Comparison of ENCODE assay signal across 12 cellular contexts in the genomic region with DNA sequence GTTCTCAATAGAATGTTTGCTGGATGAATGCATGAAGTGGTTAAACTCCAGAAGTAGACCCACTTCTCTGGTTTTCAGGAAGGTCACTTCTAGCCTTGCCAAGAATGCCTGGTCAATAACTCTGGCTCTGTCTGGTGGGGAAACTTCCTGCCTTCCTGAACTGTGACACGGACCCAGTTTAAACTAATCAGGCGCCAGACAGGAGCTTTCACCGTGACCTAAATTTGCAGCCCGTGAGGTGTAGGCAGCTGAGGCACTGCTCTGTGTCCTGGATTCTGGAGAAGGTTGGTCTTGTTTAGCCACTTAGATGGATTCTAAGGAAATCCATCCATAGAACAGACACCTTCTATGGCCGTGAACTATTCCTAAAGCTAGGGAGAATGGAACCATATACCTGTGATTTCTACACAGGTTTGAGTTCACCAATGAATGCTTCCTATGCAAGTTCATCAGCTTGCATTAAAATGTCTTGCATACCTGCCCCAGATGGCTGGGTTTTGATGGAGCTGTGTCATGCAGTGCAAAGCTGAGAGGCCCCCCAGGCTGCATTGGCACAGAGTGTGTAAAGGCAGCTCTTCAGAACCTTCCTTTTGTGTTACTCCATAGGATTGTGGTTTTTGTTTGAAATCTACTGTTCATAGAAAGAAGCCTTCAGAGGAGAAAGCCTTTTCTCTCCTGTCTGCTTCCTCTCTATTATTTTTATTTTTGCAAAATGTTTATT.
DNase-seq lines count a peak whose midpoint lies in the region; ATAC-seq and TF ChIP-seq lines count a peak whose summit lies in the region.
"Had no signal": no experiment of that assay in that cellular context is flagged by ENCODE, and none has a peak within 500 bp of the region (broad histone marks: within the 10 kb centered on the region; RNA-seq: fewer than 3 reads in every experiment).

No MANE protein-coding gene starts in this region.

- DNase-seq in NK-92 treated with Interleukin-12 subunit alpha and Interleukin-12 subunit beta, amount 100 ng/mL, for 24 hours (lab: John Stamatoyannopoulos, UW) = peak; percentile 15
- DNase-seq in NK-92 (lab: John Stamatoyannopoulos, UW; ENCODE audit: unreplicated experiment) = no peak
- DNase-seq in NB4 (ENCODE audit: low read depth) = peak; percentile 77
- DNase-seq in central memory CD8-positive, alpha-beta T cell (ENCODE audit: low spot score in 2 of 2) = no peak
- DNase-seq in NCI-H1436 treated with DMSO at 0.1 percent for 48 hours (lab: John Stamatoyannopoulos, UW) = no peak
- DNase-seq in GOT3 (lab: John Stamatoyannopoulos, UW) = no peak
- DNase-seq: foreskin fibroblast, left cardiac atrium, NCI-H524 had no signal

- no peaks in the 10 kb centered on the region for H3K9me3 Mint-ChIP-seq in central memory CD8-positive, alpha-beta T cell

- H3K36me3 Mint-ChIP-seq in central memory CD8-positive, alpha-beta T cell (ENCODE audit: insufficient read depth) = peaks cover 16% of the 10 kb centered on the region

- ATAC-seq in central memory CD8-positive, alpha-beta T cell (replicated peaks; ENCODE audit: extremely low read depth, poor library complexity, severe bottlenecking) = no peak
- no peak for ATAC-seq in HG03135 (IDR thresholded peaks at IDR 0.05; ENCODE audit: unreplicated experiment)
- ATAC-seq: left cardiac atrium had no signal

- H3K4me3 ChIP-seq in NB4 (ENCODE audit: low read depth, low read length) (peak overlapping the region; percentile 88), rectal smooth muscle tissue (ENCODE audit: low read length) (peak overlapping the region; percentile 4)
- H3K4me3 ChIP-seq: tibial nerve had no signal

- no peaks in the 10 kb centered on the region for H3K27me3 Mint-ChIP-seq in central memory CD8-positive, alpha-beta T cell

- no peak overlapping the region for H3K27ac ChIP-seq in rectal smooth muscle tissue (ENCODE audit: low read depth, low read length)
- H3K27ac ChIP-seq: tibial nerve had no signal

- H3K27ac Mint-ChIP-seq in central memory CD8-positive, alpha-beta T cell (ENCODE audit: low read depth) = peak overlapping the region; percentile 96

- peaks cover 2% of the 10 kb centered on the region for H3K4me1 ChIP-seq in rectal smooth muscle tissue (ENCODE audit: control insufficient read depth, insufficient read depth, low read length)

- no peak overlapping the region for H3K9ac ChIP-seq in rectal smooth muscle tissue (ENCODE audit: low read length)

- peak; percentile 19 for TF ChIP-seq POLR2A in NB4 (IDR thresholded peaks at IDR 0.05; ENCODE audit: extremely low read depth, insufficient read length)

- H3K36me3 ChIP-seq in rectal smooth muscle tissue (ENCODE audit: control insufficient read depth, insufficient read depth, low read length) = no peaks in the 10 kb centered on the region
- H3K36me3 ChIP-seq: tibial nerve had no signal

- TF ChIP-seq CTCF in NB4 (IDR thresholded peaks at IDR 0.05; ENCODE audit: low read depth, low read length) = no peak

- H3K27me3 ChIP-seq in rectal smooth muscle tissue (ENCODE audit: control insufficient read depth, insufficient read depth, low read length) = peaks cover 2% of the 10 kb centered on the region
- H3K27me3 ChIP-seq: tibial nerve had no signal

- peak overlapping the region; percentile 98 for H3K4me3 Mint-ChIP-seq in central memory CD8-positive, alpha-beta T cell

- peaks cover 62% of the 10 kb centered on the region for H3K4me1 Mint-ChIP-seq in central memory CD8-positive, alpha-beta T cell

Comparison
In these comparisons a context has a peak if more than half of its experiments do, and no peak if none do; other contexts are left out.
1. DNase-seq: peak in NK-92 treated with Interleukin-12 subunit alpha and Interleukin-12 subunit beta, amount 100 ng/mL, for 24 hours (single experiment) and NB4 (single experiment); none in NK-92 (single experiment), central memory CD8-positive, alpha-beta T cell (0 of 2), NCI-H1436 treated with DMSO at 0.1 percent for 48 hours (single experiment) and GOT3 (single experiment).